In the genomic region with DNA sequence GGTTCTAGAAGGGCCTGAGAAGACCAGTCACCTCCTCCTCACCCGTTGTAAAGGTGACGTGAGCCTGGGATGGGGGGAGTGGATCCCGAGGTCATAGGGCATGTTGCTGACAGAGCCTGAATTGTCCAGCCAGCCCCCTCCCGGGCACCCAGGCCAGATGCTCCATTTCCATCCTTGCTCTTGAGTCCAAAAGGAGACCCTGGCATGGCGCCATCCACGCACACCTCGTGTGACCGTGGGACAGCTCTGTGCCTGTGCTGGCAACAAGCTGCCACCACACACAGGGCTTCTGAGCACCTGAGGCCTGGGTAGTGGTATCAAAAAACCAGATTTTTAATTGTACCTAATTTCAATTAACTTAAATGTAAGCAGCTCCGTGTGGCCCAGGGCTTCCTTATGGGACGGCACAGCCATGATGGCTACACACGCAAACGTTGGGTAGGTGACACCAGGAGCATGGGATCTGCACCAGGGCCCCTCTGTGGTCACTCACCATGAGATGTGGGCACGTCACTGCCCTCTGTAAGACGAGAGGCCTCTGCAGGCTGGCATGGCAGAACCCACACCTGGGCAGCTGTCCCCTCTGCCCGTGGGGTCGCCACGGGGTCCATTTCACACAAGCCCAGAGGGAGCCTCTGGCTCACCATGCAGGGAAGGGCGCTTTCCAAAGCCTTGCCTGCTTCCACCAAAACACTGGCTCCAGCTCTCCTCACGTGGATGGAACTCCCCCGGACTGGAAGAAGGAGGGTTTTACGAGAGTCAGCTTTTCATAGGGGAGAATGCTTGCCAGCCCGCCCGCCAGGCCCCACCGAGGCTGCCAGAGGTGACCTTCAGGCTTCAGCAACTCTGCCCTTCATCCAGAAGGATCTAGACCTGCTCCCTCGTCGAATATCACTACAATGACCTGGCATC, we compare ENCODE assay signal across 21 cellular contexts. TPM values are rescaled to one million over a fixed set of nuclear protein-coding genes. Genes with fewer than 3 reads are reported as not detected.
"Had no signal": no experiment of that assay in that cellular context is flagged by ENCODE, and none has a peak within 500 bp of the region (broad histone marks: within the 10 kb centered on the region; RNA-seq: fewer than 3 reads in every experiment).

No MANE protein-coding gene starts in this region.

- H3K4me1 ChIP-seq: gastroesophageal sphincter, left lung, testis had no signal

- DNase-seq: activated CD4-positive, alpha-beta memory T cell treated with anti-CD3 and anti-CD28 coated beads for 36 hours; activated CD4-positive, alpha-beta T cell treated with anti-CD3 and anti-CD28 coated beads for 48 hours; activated CD4-positive, CD25-positive, alpha-beta regulatory T cell; activated effector memory CD4-positive, alpha-beta T cell treated with Interleukin-2 at 50 U/mL for 16 hours; activated naive CD4-positive, alpha-beta T cell treated with anti-CD3 and anti-CD28 coated beads for 36 hours; activated naive CD8-positive, alpha-beta T cell treated with anti-CD3 and anti-CD28 coated beads, Interleukin-2, amount 10 ng/mL, durations not matched to agents 7 days and 5 days; activated T-cell treated with anti-CD3 and anti-CD28 coated beads, Interleukin-2, amount 50 U/mL, for 72 hours; amniotic stem cell; nephron progenitor cell; nucleus accumbens; stimulated activated CD4-positive, alpha-beta T cell treated with anti-CD3 and anti-CD28 coated beads, Interleukin-2, amount 100 ng/mL, for 48 hours; stimulated activated CD8-positive, alpha-beta memory T cell treated with anti-CD3 and anti-CD28 coated beads, Interleukin-4, amount 100 ng/mL, for 48 hours; stimulated activated naive B cell treated with anti-CD40 and anti-IgM and Interleukin-4, amounts not matched to agents 10 μg/mL and 1 μg/mL and 100 μg/mL, for 72 hours; testis; trophoblast cell had no signal

- ATAC-seq: activated T-cell treated with anti-CD3 and anti-CD28 coated beads, Interleukin-2, amount 50 U/mL, for 72 hours; left lung; stimulated activated naive B cell treated with anti-CD40 and anti-IgM and Interleukin-4, amounts not matched to agents 10 μg/mL and 1 μg/mL and 100 μg/mL, for 72 hours had no signal

- FAIRE-seq: keratinocyte, TTC549 had no signal

- H3K9me3 ChIP-seq: testis had no signal

- H3K4me3 ChIP-seq: gastroesophageal sphincter, left lung, SK-N-MC, testis had no signal

- H3K27me3 ChIP-seq: testis had no signal

- H3K36me3 ChIP-seq: gastroesophageal sphincter, left lung had no signal

- H3K27ac ChIP-seq: epithelial cell of prostate, gastroesophageal sphincter, left lung, SK-N-MC, testis had no signal

RNA-seq across cellular contexts. Expression of a gene that starts 37.5 kb away (rescaled TPM):
- polyA plus RNA-seq: keratinocyte had no signal
